24 cellular contexts compared by ENCODE assay signal in genomic region chr11:59794417-59794816, GRCh38. TPM values are rescaled to one million over a fixed set of nuclear protein-coding genes. Genes with fewer than 3 reads are reported as not detected.
"Had no signal": no experiment of that assay in that cellular context is flagged by ENCODE, and none has a peak within 500 bp of the region (broad histone marks: within the 10 kb centered on the region; RNA-seq: fewer than 3 reads in every experiment).

No MANE protein-coding gene starts in this region.

- H3K27me3 ChIP-seq: SJSA1 had no signal

- H3K4me1 ChIP-seq: SJSA1 had no signal

- H3K4me1 Mint-ChIP-seq: IgD-negative memory B cell had no signal

- H3K27me3 Mint-ChIP-seq: IgD-negative memory B cell had no signal

- H3K4me3 ChIP-seq: K562, SJSA1 had no signal

- DNase-seq: Kasumi-1, MM.1S, NCI-H1092 treated with DMSO at 0.1 percent for 48 hours, NCI-H1436, NCI-H187, NCI-H2029, NCI-H2081 treated with DMSO at 0.1 percent for 48 hours, NCI-H2171, NCI-H226, NCI-H446, NCI-H510A, NCI-H524 treated with DMSO at 0.1 percent for 48 hours, NCI-H69, NCI-H774, Right ventricle myocardium superior, RPMI8226, SIG-M5, SK-N-SH had no signal

- H3K9me3 ChIP-seq: SJSA1, SK-N-SH had no signal

- ATAC-seq: K562 had no signal

- H3K27ac ChIP-seq: HL-60, KMS-11, SJSA1 had no signal

- H3K9me3 Mint-ChIP-seq: IgD-negative memory B cell had no signal

- H3K27ac Mint-ChIP-seq: IgD-negative memory B cell had no signal

- H3K4me3 Mint-ChIP-seq: IgD-negative memory B cell had no signal

RNA-seq across cellular contexts. Expression of gene CBLIF, which starts 50.9 kb away (rescaled TPM):
- total RNA-seq: M059J, Right ventricle myocardium superior, SJSA1 had no signal
- polyA plus RNA-seq: IgD-negative memory B cell, SK-N-SH had no signal
